In genomic region chr6:84560431-84561375, GRCh38 we compare ENCODE assay signal across 27 cellular contexts.
"Had no signal": no experiment of that assay in that cellular context is flagged by ENCODE, and none has a peak within 500 bp of the region (broad histone marks: within the 10 kb centered on the region; RNA-seq: fewer than 3 reads in every experiment).

No MANE protein-coding gene starts in this region.

- H3K27me3 ChIP-seq: esophagus muscularis mucosa, foreskin keratinocyte, gastroesophageal sphincter, heart right ventricle, left lung, ovary, right lobe of liver, stomach, thyroid gland had no signal

- DNase-seq: dermis blood vessel endothelial cell; effector memory CD4-positive, alpha-beta T cell; foreskin keratinocyte; glutamatergic neuron; heart right ventricle; hippocampal formation; immature natural killer cell; islet precursor cell; left lung; naive thymus-derived CD8-positive, alpha-beta T cell; occipital lobe; ovary; posterior cingulate gyrus; psoas muscle; retina; right lobe of liver; small intestine; stimulated activated CD4-positive, alpha-beta T cell treated with anti-CD3 and anti-CD28 coated beads, Interleukin-15, amount 100 ng/mL, for 24 hours; stimulated activated CD4-positive, alpha-beta T cell treated with anti-CD3 and anti-CD28 coated beads, Interleukin-4, amount 100 ng/mL, for 24 hours; stimulated activated naive CD4-positive, alpha-beta T cell treated with Interleukin-2 at 50 U/mL for 16 hours; stomach; thyroid gland; trophoblast cell had no signal

- H3K9me3 ChIP-seq: esophagus muscularis mucosa, gastroesophageal sphincter, left lung, ovary, psoas muscle, stomach, thyroid gland had no signal

- H3K36me3 ChIP-seq: esophagus muscularis mucosa, gastroesophageal sphincter, heart right ventricle, left lung, ovary, right lobe of liver, stomach, thyroid gland had no signal

- ATAC-seq: foreskin keratinocyte; gastroesophageal sphincter; heart right ventricle; left lung; naive thymus-derived CD8-positive, alpha-beta T cell; psoas muscle; right lobe of liver; stimulated activated effector memory CD8-positive, alpha-beta T cell treated with anti-CD3 and anti-CD28 coated beads, Interleukin-12 subunit alpha, Interleukin-12 subunit beta, amount 100 ng/mL, for 72 hours had no signal

- H3K4me3 ChIP-seq: coronary artery, esophagus muscularis mucosa, gastroesophageal sphincter, heart right ventricle, left lung, ovary, psoas muscle, right lobe of liver, stomach, thyroid gland had no signal

- H3K4me1 ChIP-seq: foreskin keratinocyte, heart right ventricle, left lung, psoas muscle, right lobe of liver, stomach, thyroid gland had no signal

- H3K27ac ChIP-seq: coronary artery, esophagus muscularis mucosa, foreskin keratinocyte, gastroesophageal sphincter, heart right ventricle, left lung, ovary, psoas muscle, right lobe of liver, stomach, thyroid gland had no signal
